In the genomic region with DNA sequence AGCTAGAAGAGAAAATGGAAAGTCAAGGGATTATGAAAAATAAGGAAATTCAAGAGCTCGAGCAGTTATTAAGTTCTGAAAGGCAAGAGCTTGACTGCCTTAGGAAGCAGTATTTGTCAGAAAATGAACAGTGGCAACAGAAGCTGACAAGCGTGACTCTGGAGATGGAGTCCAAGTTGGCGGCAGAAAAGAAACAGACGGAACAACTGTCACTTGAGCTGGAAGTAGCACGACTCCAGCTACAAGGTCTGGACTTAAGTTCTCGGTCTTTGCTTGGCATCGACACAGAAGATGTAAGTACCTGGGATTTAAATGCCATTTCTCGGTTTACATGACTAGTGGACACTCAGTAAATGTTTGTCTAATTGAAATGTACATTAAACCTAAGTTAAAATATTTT, we compare ENCODE assay signal across 9 cellular contexts.
"Had no signal": no experiment of that assay in that cellular context is flagged by ENCODE, and none has a peak within 500 bp of the region (broad histone marks: within the 10 kb centered on the region; RNA-seq: fewer than 3 reads in every experiment).

No MANE protein-coding gene starts in this region.

- H3K9ac ChIP-seq: GM23248 had no signal

- H3K4me3 Mint-ChIP-seq: HFFc6, IgD-negative memory B cell had no signal

- ATAC-seq: HCT116, HepG2 had no signal

- H3K4me3 ChIP-seq: GM23248, HAP-1 had no signal

- H3K4me1 ChIP-seq: HAP-1 had no signal

- H2AFZ ChIP-seq: GM23248 had no signal

- H3K27me3 Mint-ChIP-seq: IgD-negative memory B cell had no signal

- H3K27ac Mint-ChIP-seq: HFFc6, IgD-negative memory B cell had no signal

- H3K27ac ChIP-seq: GM23248, HL-60 had no signal

- H3K9me3 Mint-ChIP-seq: HFFc6, IgD-negative memory B cell had no signal

- H3K9me3 ChIP-seq: HAP-1 had no signal

- DNase-seq: GM23248, GOT3, H7, HFFc6 had no signal

- H3K36me3 Mint-ChIP-seq: IgD-negative memory B cell had no signal
